ENCODE assay signal across 13 cellular contexts in genomic region chr9:76219555-76220151, GRCh38.
DNase-seq lines count a peak whose midpoint lies in the region; ATAC-seq and TF ChIP-seq lines count a peak whose summit lies in the region.
"Had no signal": no experiment of that assay in that cellular context is flagged by ENCODE, and none has a peak within 500 bp of the region (broad histone marks: within the 10 kb centered on the region; RNA-seq: fewer than 3 reads in every experiment).

No MANE protein-coding gene starts in this region.

- TF ChIP-seq EP300 in Ishikawa (IDR thresholded peaks at IDR 0.05; ENCODE audit: borderline replicate concordance), result no peak

- H3K36me3 Mint-ChIP-seq in chondrocyte (ENCODE audit: low read depth) (no peaks in the 10 kb centered on the region), nephron (ENCODE audit: low read depth) (no peaks in the 10 kb centered on the region)
- no peaks in the 10 kb centered on the region for H3K36me3 Mint-ChIP-seq in activated naive CD4-positive, alpha-beta T cell treated with anti-CD3 and anti-CD28 coated beads, Interleukin-2, amount 50 U/mL, for 72 hours
- H3K36me3 Mint-ChIP-seq: activated naive CD4-positive, alpha-beta T cell treated with anti-CD3 and anti-CD28 coated beads, Interleukin-2, amount 10 ng/mL, durations not matched to agents 7 days and 5 days had no signal

- TF ChIP-seq CTCF in chondrocyte (IDR thresholded peaks at IDR 0.05) (peak; percentile 59), nephron (IDR thresholded peaks at IDR 0.05; ENCODE audit: unreplicated experiment in 3 of 3) (peak; percentile 21 to 47 (median 36))

- H3K4me1 Mint-ChIP-seq in chondrocyte (ENCODE audit: low read depth) (peaks cover 19% of the 10 kb centered on the region), nephron (peaks cover 38% of the 10 kb centered on the region)
- H3K4me1 Mint-ChIP-seq: activated naive CD4-positive, alpha-beta T cell treated with anti-CD3 and anti-CD28 coated beads, Interleukin-2, amount 10 ng/mL, durations not matched to agents 7 days and 5 days had no signal

- no peaks in the 10 kb centered on the region for H3K27me3 Mint-ChIP-seq in chondrocyte (ENCODE audit: low read depth)
- peaks cover 9% of the 10 kb centered on the region for H3K27me3 Mint-ChIP-seq in nephron (ENCODE audit: low read depth)
- H3K27me3 Mint-ChIP-seq: activated naive CD4-positive, alpha-beta T cell treated with anti-CD3 and anti-CD28 coated beads, Interleukin-2, amount 10 ng/mL, durations not matched to agents 7 days and 5 days had no signal

- intact Hi-C loops in posterior cingulate gyrus (cut with DNase I), result no loop called here

- no peak overlapping the region for H3K27ac Mint-ChIP-seq in chondrocyte (ENCODE audit: unreplicated experiment)
- no peak overlapping the region for H3K27ac Mint-ChIP-seq in nephron
- H3K27ac Mint-ChIP-seq in activated naive CD4-positive, alpha-beta T cell treated with anti-CD3 and anti-CD28 coated beads, Interleukin-2, amount 50 U/mL, for 72 hours, result no peak overlapping the region
- H3K27ac Mint-ChIP-seq: activated naive CD4-positive, alpha-beta T cell treated with anti-CD3 and anti-CD28 coated beads, Interleukin-2, amount 10 ng/mL, durations not matched to agents 7 days and 5 days had no signal

- H3K4me3 Mint-ChIP-seq in chondrocyte (ENCODE audit: unreplicated experiment), result no peak overlapping the region
- peak overlapping the region in 1 of 3 experiments; percentile 24 for H3K4me3 Mint-ChIP-seq in nephron
- H3K4me3 Mint-ChIP-seq: activated naive CD4-positive, alpha-beta T cell treated with anti-CD3 and anti-CD28 coated beads, Interleukin-2, amount 10 ng/mL, durations not matched to agents 7 days and 5 days had no signal

- peak; percentile 36 for DNase-seq in D341Med (ENCODE audit: low spot score)
- no peak for DNase-seq in chondrocyte (ENCODE audit: low spot score)
- no peak for DNase-seq in putamen (ENCODE audit: low spot score)
- no peak for DNase-seq in 8988T
- DNase-seq in posterior cingulate gyrus, result no peak
- DNase-seq in activated naive CD4-positive, alpha-beta T cell treated with anti-CD3 and anti-CD28 coated beads, Interleukin-2, amount 50 U/mL, for 72 hours (ENCODE audit: low spot score in 2 of 2), result no peak
- DNase-seq: activated CD4-positive, alpha-beta T cell treated with anti-CD3 and anti-CD28 coated beads, Interleukin-2, amount 50 U/mL, for 1 hour; activated naive CD4-positive, alpha-beta T cell treated with anti-CD3 and anti-CD28 coated beads, Interleukin-2, amount 10 ng/mL, durations not matched to agents 7 days and 5 days; dermis blood vessel endothelial cell; NCI-H446 treated with DMSO at 0.1 percent for 48 hours; stimulated activated CD4-positive, alpha-beta T cell treated with anti-CD3 and anti-CD28 coated beads, Interleukin-4, amount 100 ng/mL, for 1 hour had no signal

- H3K9me3 Mint-ChIP-seq in chondrocyte (ENCODE audit: low read depth) (no peaks in the 10 kb centered on the region), nephron (no peaks in the 10 kb centered on the region)
- H3K9me3 Mint-ChIP-seq in activated naive CD4-positive, alpha-beta T cell treated with anti-CD3 and anti-CD28 coated beads, Interleukin-2, amount 50 U/mL, for 72 hours, result no peaks in the 10 kb centered on the region
- H3K9me3 Mint-ChIP-seq: activated naive CD4-positive, alpha-beta T cell treated with anti-CD3 and anti-CD28 coated beads, Interleukin-2, amount 10 ng/mL, durations not matched to agents 7 days and 5 days had no signal

- peak; percentile 21; the same call in 1 of the 2 replicates for TF ChIP-seq RAD21 in Ishikawa (IDR thresholded peaks at IDR 0.05; ENCODE audit: low read depth)

- no peak for ATAC-seq in activated naive CD4-positive, alpha-beta T cell treated with anti-CD3 and anti-CD28 coated beads, Interleukin-2, amount 50 U/mL, for 72 hours

TF ChIP-seq in Ishikawa, 13 proteins besides CTCF, POLR2A, EP300 and RAD21:
- TF ChIP-seq CREB1 (IDR thresholded peaks at IDR 0.05; ENCODE audit: low read depth), result no peak
